19 cellular contexts compared by ENCODE assay signal in genomic region chr1:109149874-109150601, GRCh38. TPM values are rescaled to one million over a fixed set of nuclear protein-coding genes. Genes with fewer than 3 reads are reported as not detected.
DNase-seq lines count a peak whose midpoint lies in the region; ATAC-seq, FAIRE-seq and TF ChIP-seq lines count a peak whose summit lies in the region.
"Had no signal": no experiment of that assay in that cellular context is flagged by ENCODE, and none has a peak within 500 bp of the region (broad histone marks: within the 10 kb centered on the region; RNA-seq: fewer than 3 reads in every experiment).

No MANE protein-coding gene starts in this region.

- TF ChIP-seq POLR2A in gastrocnemius medialis (IDR thresholded peaks at IDR 0.05) (peak; percentile 51 to 65), H54 (IDR thresholded peaks at IDR 0.05; ENCODE audit: low read depth, low read length) (no peak)

- H3K36me3 ChIP-seq in WERI-Rb-1: no peaks in the 10 kb centered on the region
- no peaks in the 10 kb centered on the region for H3K36me3 ChIP-seq in mucosa of rectum (ENCODE audit: control insufficient read depth in 2 of 2, insufficient read depth in 2 of 2, low read length in 2 of 2)
- H3K36me3 ChIP-seq in gastrocnemius medialis: no peaks in the 10 kb centered on the region
- H3K36me3 ChIP-seq: left lung had no signal

- FAIRE-seq in H54 (lab: Jason Lieb, UNC): no peak

- H3K27ac ChIP-seq in WERI-Rb-1 (peak overlapping the region; percentile 84), mucosa of rectum (ENCODE audit: low read depth in 2 of 2, low read length in 2 of 2) (peak overlapping the region; percentile 13 to 40), gastrocnemius medialis (peak overlapping the region; percentile 87 to 93 (median 90))
- H3K27ac ChIP-seq: left lung, PC-9, testis had no signal

- peak overlapping the region in 1 of 2 donors; percentile 7 for H3K9ac ChIP-seq in mucosa of rectum (ENCODE audit: low read depth in 1 of 2, low read length in 2 of 2)

- intact Hi-C loops in Right ventricle myocardium superior (cut with DNase I): no loop called here
- intact Hi-C loops in gastrocnemius medialis (cut with DNase I; ENCODE audit: low total_unique reads): loop anchor here (2.0 to 5.0 kb wide), 3 partner anchors 43 to 65 kb away; no protein-coding TSS in a partner anchor

- H3K4me3 ChIP-seq in WERI-Rb-1 (ENCODE audit: low read depth, low read length) (no peak overlapping the region), mucosa of rectum (ENCODE audit: low read length in 2 of 2) (no peak overlapping the region), gastrocnemius medialis (peak overlapping the region in 1 of 4 donors; percentile 17)
- H3K4me3 ChIP-seq: left lung, PC-9, testis had no signal

- H3K9me3 ChIP-seq in WERI-Rb-1 (ENCODE audit: severe bottlenecking): no peaks in the 10 kb centered on the region
- H3K9me3 ChIP-seq in mucosa of rectum (ENCODE audit: control insufficient read depth in 2 of 2, low read length in 2 of 2): no peaks in the 10 kb centered on the region
- no peaks in the 10 kb centered on the region for H3K9me3 ChIP-seq in gastrocnemius medialis
- H3K9me3 ChIP-seq: left lung, testis had no signal

- ATAC-seq in Right ventricle myocardium superior (ENCODE audit: poor library complexity) (peak; percentile 81), gastrocnemius medialis (peak; percentile 98 to 99), HG02885 (IDR thresholded peaks at IDR 0.05; ENCODE audit: poor library complexity, unreplicated experiment) (no peak)
- ATAC-seq: left lung; naive thymus-derived CD8-positive, alpha-beta T cell; SK-N-SH treated with all-trans-retinoic acid at 6 μM for 48 hours had no signal

- peak; percentile 14 for DNase-seq in WERI-Rb-1
- DNase-seq in Right ventricle myocardium superior: no peak
- DNase-seq in gastrocnemius medialis: peak; percentile 84 to 85
- no peak for DNase-seq in nucleus accumbens (lab: John Stamatoyannopoulos, UW)
- DNase-seq in NCI-H1436 treated with DMSO at 0.1 percent for 48 hours (lab: John Stamatoyannopoulos, UW): no peak
- DNase-seq in H54 (ENCODE audit: insufficient read length, low spot score): no peak
- DNase-seq: activated CD4-positive, alpha-beta T cell treated with anti-CD3 and anti-CD28 coated beads, Interleukin-2, amount 50 U/mL, for 4 hours; activated T-cell treated with anti-CD3 and anti-CD28 coated beads, Interleukin-2, amount 50 U/mL, for 24 hours; effector CD4-positive, alpha-beta T cell; GF-D8; left lung; naive thymus-derived CD8-positive, alpha-beta T cell; NCI-H187 treated with DMSO at 0.1 percent for 48 hours; stimulated activated CD4-positive, alpha-beta T cell treated with anti-CD3 and anti-CD28 coated beads, Interleukin-4, amount 100 ng/mL, for 4 hours; testis had no signal

- no peak for TF ChIP-seq CTCF in WERI-Rb-1 (IDR thresholded peaks at IDR 0.05; ENCODE audit: low read depth, low read length)
- TF ChIP-seq CTCF in gastrocnemius medialis (IDR thresholded peaks at IDR 0.05 in 4 of 5, conservative IDR thresholded peaks at IDR 0.05 in 1 of 5): no peak

- H3K4me1 ChIP-seq in mucosa of rectum (ENCODE audit: control insufficient read depth in 2 of 2, insufficient read depth in 2 of 2, low read length in 2 of 2) (peaks cover 13 to 25% of the 10 kb centered on the region in 2 donors), gastrocnemius medialis (peaks cover 20 to 24% of the 10 kb centered on the region in 2 donors)

- no peaks in the 10 kb centered on the region for H3K27me3 ChIP-seq in WERI-Rb-1 (ENCODE audit: insufficient read depth, low read depth, severe bottlenecking)
- H3K27me3 ChIP-seq in mucosa of rectum (ENCODE audit: control insufficient read depth in 2 of 2, insufficient read depth in 2 of 2, low read length in 2 of 2): no peaks in the 10 kb centered on the region
- no peaks in the 10 kb centered on the region for H3K27me3 ChIP-seq in gastrocnemius medialis
- H3K27me3 ChIP-seq: left lung, testis had no signal

- in situ Hi-C loops in gastrocnemius medialis (cut with MboI; ENCODE audit: low sequenced_read_pairs in 4 of 4): no loop called here

RNA-seq across cellular contexts. Expression of gene ELAPOR1, which starts 36.1 kb away (rescaled TPM):
- total RNA-seq in Right ventricle myocardium superior: 0.19 TPM
- total RNA-seq in gastrocnemius medialis: under 1 TPM in 1 of 4 donors, not detected in 3; 0.17 TPM

RNA-seq across cellular contexts. Expression of gene TMEM167B, which starts 59.5 kb away (rescaled TPM):
- 31.1 TPM for total RNA-seq in Right ventricle myocardium superior
- total RNA-seq in gastrocnemius medialis: 10 to 100 TPM; 17.5 to 26.3 (median 21.8) TPM

Comparison
In these comparisons a context has a peak if more than half of its experiments do, and no peak if none do; other contexts are left out.
1. DNase-seq: peak in WERI-Rb-1 (single experiment) and gastrocnemius medialis (2 of 2); none in Right ventricle myocardium superior (single experiment), nucleus accumbens (0 of 56), NCI-H1436 treated with DMSO at 0.1 percent for 48 hours (single experiment) and H54 (single experiment).
2. H3K27ac ChIP-seq: peak in every context shown above with its lines; median percentile 90 in gastrocnemius medialis; 84 in WERI-Rb-1; 26 in mucosa of rectum.